ENCODE assay signal across 22 cellular contexts in the genomic region with DNA sequence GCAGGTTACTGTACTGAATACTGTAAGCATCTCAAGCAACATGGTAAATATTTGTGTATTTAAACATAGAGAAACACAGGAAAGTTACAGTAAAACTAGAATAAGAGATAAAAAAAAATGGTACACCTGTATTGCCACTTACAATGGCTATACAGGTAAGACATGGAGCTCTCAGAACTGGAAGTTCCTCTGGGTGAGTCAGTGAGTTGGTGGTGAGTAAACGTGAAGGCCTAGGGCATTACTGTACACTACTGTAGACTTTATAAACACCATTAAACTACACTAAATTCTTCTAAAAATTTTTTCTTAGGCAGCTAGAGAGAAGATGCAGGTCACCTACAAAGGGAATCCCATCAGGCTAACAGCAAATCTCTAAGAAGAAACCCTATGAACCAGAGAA.
DNase-seq lines count a peak whose midpoint lies in the region; ATAC-seq, FAIRE-seq and TF ChIP-seq lines count a peak whose summit lies in the region.
"Had no signal": no experiment of that assay in that cellular context is flagged by ENCODE, and none has a peak within 500 bp of the region (broad histone marks: within the 10 kb centered on the region; RNA-seq: fewer than 3 reads in every experiment).

No MANE protein-coding gene starts in this region.

- H3K27me3 ChIP-seq in mammary epithelial cell (ENCODE audit: insufficient read depth, low read length) = no peaks in the 10 kb centered on the region
- no peaks in the 10 kb centered on the region for H3K27me3 ChIP-seq in breast epithelium
- H3K27me3 ChIP-seq in bronchial epithelial cell (ENCODE audit: control insufficient read depth, insufficient read depth, low read length) = no peaks in the 10 kb centered on the region
- H3K27me3 ChIP-seq in trophoblast cell (ENCODE audit: insufficient read depth, low read length) = no peaks in the 10 kb centered on the region
- H3K27me3 ChIP-seq in HAP-1 (ENCODE audit: low read depth) = no peaks in the 10 kb centered on the region

- no peaks in the 10 kb centered on the region for H3K79me2 ChIP-seq in mammary epithelial cell (ENCODE audit: insufficient read depth, low read length)
- H3K79me2 ChIP-seq in trophoblast cell (ENCODE audit: control insufficient read depth, insufficient read depth, low read length, poor library complexity) = no peaks in the 10 kb centered on the region

- no peak overlapping the region for H4K91ac ChIP-seq in trophoblast cell (ENCODE audit: low read depth, low read length)

- H3K4me1 ChIP-seq in mammary epithelial cell (ENCODE audit: insufficient read depth, low read length) (no peaks in the 10 kb centered on the region), breast epithelium (no peaks in the 10 kb centered on the region), trophoblast cell (ENCODE audit: control insufficient read depth in 1 of 2, insufficient read depth in 2 of 2, low read length in 2 of 2) (no peaks in the 10 kb centered on the region), HAP-1 (peaks cover 9% of the 10 kb centered on the region)
- H3K4me1 ChIP-seq: A549, Caco-2 had no signal

- H3K4me3 ChIP-seq in mammary epithelial cell (replicated peaks in 1 of 3; ENCODE audit: insufficient read depth in 1 of 3, low read depth in 2 of 3, low read length in 3 of 3) (no peak overlapping the region), breast epithelium (no peak overlapping the region), bronchial epithelial cell (ENCODE audit: low read depth, low read length) (no peak overlapping the region), trophoblast cell (ENCODE audit: low read depth, low read length) (no peak overlapping the region), HAP-1 (no peak overlapping the region)
- H3K4me3 ChIP-seq: A549 had no signal

- ATAC-seq in HG03025 (IDR thresholded peaks at IDR 0.05; ENCODE audit: low FRiP score, unreplicated experiment) = no peak
- ATAC-seq: A549; CD8-positive, alpha-beta T cell had no signal

- no peak overlapping the region for H3K27ac ChIP-seq in mammary epithelial cell (ENCODE audit: insufficient read depth, low read depth, low read length)
- no peak overlapping the region for H3K27ac ChIP-seq in breast epithelium
- H3K27ac ChIP-seq in trophoblast cell (ENCODE audit: low read depth, low read length) = no peak overlapping the region
- H3K27ac ChIP-seq: A549 had no signal

- no peak overlapping the region for H3K9ac ChIP-seq in mammary epithelial cell (ENCODE audit: insufficient read depth, low read length)
- no peak overlapping the region for H3K9ac ChIP-seq in trophoblast cell (ENCODE audit: low read length)

- DNase-seq in mammary epithelial cell (peak; percentile 57), breast epithelium (ENCODE audit: low spot score in 2 of 2) (no peak), HPDE6-E6E7 (ENCODE audit: extremely low spot score) (peak; percentile 5), bronchial epithelial cell (ENCODE audit: low read depth) (peak; percentile 65), trophoblast cell (peak; percentile 20 to 65), HAP-1 (ENCODE audit: low spot score in 2 of 2) (no peak)
- no peak for DNase-seq in stimulated activated naive CD4-positive, alpha-beta T cell (lab: John Stamatoyannopoulos, UW)
- DNase-seq: 8988T; ACHN; C1 segment of cervical spinal cord; Caco-2; CD4-positive, CD25-positive, alpha-beta regulatory T cell; CD8-positive, alpha-beta T cell; DMS153; DMS79 treated with DMSO at 0.1 percent for 48 hours; GOT3; HCEC 1CT had no signal

- no peak overlapping the region for H3K14ac ChIP-seq in trophoblast cell (ENCODE audit: low read length)

- H2BK120ac ChIP-seq in trophoblast cell (ENCODE audit: insufficient read depth, low read length, poor library complexity) = no peak overlapping the region

- intact Hi-C loops in mammary epithelial cell (cut with micrococcal nuclease) (no loop called here), breast epithelium (cut with DNase I; ENCODE audit: low total_unique reads) (no loop called here)

- H4K20me1 ChIP-seq in mammary epithelial cell (ENCODE audit: insufficient read depth, low read length) = no peaks in the 10 kb centered on the region

- H3K4me2 ChIP-seq in mammary epithelial cell (ENCODE audit: insufficient read depth, low read depth, low read length) (no peak overlapping the region), trophoblast cell (ENCODE audit: low read length) (no peak overlapping the region)
- H3K4me2 ChIP-seq: A549 had no signal

- H3K36me3 ChIP-seq in mammary epithelial cell (ENCODE audit: insufficient read depth, low read length) (no peaks in the 10 kb centered on the region), breast epithelium (no peaks in the 10 kb centered on the region), bronchial epithelial cell (ENCODE audit: control insufficient read depth, insufficient read depth, low read length) (no peaks in the 10 kb centered on the region), trophoblast cell (ENCODE audit: control insufficient read depth in 1 of 2, insufficient read depth in 2 of 2, low read length in 2 of 2) (no peaks in the 10 kb centered on the region), HAP-1 (replicated peaks) (no peaks in the 10 kb centered on the region)

- no peak overlapping the region for H2BK5ac ChIP-seq in trophoblast cell (ENCODE audit: low read depth, low read length, poor library complexity)

- no peaks in the 10 kb centered on the region for H3K79me1 ChIP-seq in trophoblast cell (ENCODE audit: low read length)

- dilution Hi-C loops in mammary epithelial cell (cut with HindIII; ENCODE audit: low sequenced_read_pairs) = no loop called here

- WGBS in mammary epithelial cell (ENCODE audit: low coverage, missing lambda C conversion rate) = 27% methylated on average over 1 of the region's 1 CpG
- WGBS in trophoblast cell (ENCODE audit: extremely low coverage, insufficient coverage, insufficient read length) = no CpG with 5 or more reads among the region's 1 CpG

- H3K9me3 ChIP-seq in mammary epithelial cell (replicated peaks; ENCODE audit: insufficient read depth, low read length) (no peaks in the 10 kb centered on the region), breast epithelium (peaks cover 0 to 8% of the 10 kb centered on the region in 2 donors), trophoblast cell (ENCODE audit: insufficient read depth, low read depth, low read length) (no peaks in the 10 kb centered on the region), HAP-1 (no peaks in the 10 kb centered on the region)
- H3K9me3 ChIP-seq: A549, Caco-2 had no signal

- in situ Hi-C loops in mammary epithelial cell (cut with MboI; ENCODE audit: low sequenced_read_pairs in 2 of 2) = no loop called here
- in situ Hi-C loops in HAP-1 (cut with MboI; ENCODE audit: low sequenced_read_pairs) = no loop called here

- H4K8ac ChIP-seq in trophoblast cell (ENCODE audit: low read depth, low read length) = no peak overlapping the region

- no peak overlapping the region for H4K12ac ChIP-seq in trophoblast cell (ENCODE audit: low read depth, low read length)

- H3K23ac ChIP-seq in trophoblast cell (ENCODE audit: low read length) = no peak overlapping the region

- H2AFZ ChIP-seq in mammary epithelial cell (ENCODE audit: low read depth, low read length) (no peak overlapping the region), trophoblast cell (ENCODE audit: insufficient read depth, low read length, poor library complexity) (no peak overlapping the region)

- no peak overlapping the region for H3K4ac ChIP-seq in trophoblast cell (ENCODE audit: low read depth, low read length)

- no peak overlapping the region for H3K18ac ChIP-seq in trophoblast cell (ENCODE audit: low read length)

- no peak overlapping the region for H2BK12ac ChIP-seq in trophoblast cell (ENCODE audit: low read length)

- CTCF ChIA-PET in mammary epithelial cell (lab: Charles Lee; ENCODE audit: low non-redundant PET) = no interaction called here

- BruUV-seq in mammary epithelial cell (replicated peaks; lab: Mats Ljungman, UMichigan) = no TSS peak

- FAIRE-seq in bronchial epithelial cell (lab: Jason Lieb, UNC) = no peak
- FAIRE-seq: A549, G401.6, GM12892, H54 had no signal

- no peak for TF ChIP-seq POLR2A in breast epithelium (IDR thresholded peaks at IDR 0.05)

- H2AK5ac ChIP-seq in trophoblast cell (ENCODE audit: low read length) = no peak overlapping the region

- TF ChIP-seq CTCF in mammary epithelial cell (conservative IDR thresholded peaks at IDR 0.05 in 1 of 2, IDR thresholded peaks at IDR 0.05 in 1 of 2; ENCODE audit: extremely low read depth in 1 of 2, insufficient read depth in 1 of 2, low read depth in 1 of 2, low read length in 2 of 2) = no peak
- TF ChIP-seq CTCF in breast epithelium (IDR thresholded peaks at IDR 0.05) = no peak
- no peak for TF ChIP-seq CTCF in bronchial epithelial cell (IDR thresholded peaks at IDR 0.05; ENCODE audit: insufficient read depth, low read length, severe bottlenecking)

Comparison
In these comparisons a context has a peak if more than half of its experiments do, and no peak if none do; other contexts are left out.
1. DNase-seq: peak in mammary epithelial cell (single experiment), HPDE6-E6E7 (single experiment), bronchial epithelial cell (single experiment) and trophoblast cell (2 of 2); none in breast epithelium (0 of 2), stimulated activated naive CD4-positive, alpha-beta T cell (0 of 6) and HAP-1 (0 of 2).